Comparison of ENCODE assay signal across 8 cellular contexts in genomic region chr19:54462072-54462712, GRCh38. TPM values are rescaled to one million over a fixed set of nuclear protein-coding genes. Genes with fewer than 3 reads are reported as not detected.
DNase-seq lines count a peak whose midpoint lies in the region; ATAC-seq and TF ChIP-seq lines count a peak whose summit lies in the region.

No MANE protein-coding gene starts in this region.

- POLR2A ChIA-PET in naive thymus-derived CD8-positive, alpha-beta T cell (lab: Charles Lee) = interaction anchor here (1.0 to 3.8 kb wide), 3 partner anchors 8 to 13 kb away, joined by 3 to 72 read pairs (median 5); partner anchors contain the start of gene LENG8

- no peaks in the 10 kb centered on the region for H3K9me3 Mint-ChIP-seq in chondrocyte (ENCODE audit: low read depth)
- H3K9me3 Mint-ChIP-seq in naive thymus-derived CD8-positive, alpha-beta T cell = peaks cover 0 to 6% (median 0%) of the 10 kb centered on the region in 9 donors

- peaks cover 42% of the 10 kb centered on the region; the same call in 1 of the 2 replicates for H3K79me2 ChIP-seq in KMS-11 (ENCODE audit: insufficient read depth, low read depth)

- H3K27me3 ChIP-seq in BLaER1 = no peaks in the 10 kb centered on the region
- peaks cover 4% of the 10 kb centered on the region; the same call in 1 of the 2 replicates for H3K27me3 ChIP-seq in KMS-11 (ENCODE audit: insufficient read depth, low read depth)

- H3K27ac ChIP-seq in BLaER1 (peak overlapping the region; percentile 99), KMS-11 (peak overlapping the region; percentile 95)

- H3K27me3 Mint-ChIP-seq in chondrocyte (ENCODE audit: low read depth) = no peaks in the 10 kb centered on the region
- no peaks in the 10 kb centered on the region for H3K27me3 Mint-ChIP-seq in naive thymus-derived CD8-positive, alpha-beta T cell

- H3K9ac ChIP-seq in BLaER1 = peak overlapping the region; percentile 97
- peak overlapping the region; percentile 94 for H3K9ac ChIP-seq in KMS-11

- H3K36me3 Mint-ChIP-seq in chondrocyte (ENCODE audit: low read depth) = peaks cover 29% of the 10 kb centered on the region
- H3K36me3 Mint-ChIP-seq in naive thymus-derived CD8-positive, alpha-beta T cell = peaks cover 0 to 45% (median 8%) of the 10 kb centered on the region in 3 donors

- peaks cover 63% of the 10 kb centered on the region for H3K4me1 ChIP-seq in BLaER1
- peaks cover 7% of the 10 kb centered on the region for H3K4me1 ChIP-seq in KMS-11 (ENCODE audit: low read depth, poor library complexity, severe bottlenecking)

- DNase-seq in chondrocyte (ENCODE audit: low spot score) = peak; percentile 93
- no peak for DNase-seq in naive thymus-derived CD8-positive, alpha-beta T cell
- DNase-seq in NCI-H82 (lab: John Stamatoyannopoulos, UW) = no peak
- DNase-seq in NCI-H187 (lab: John Stamatoyannopoulos, UW) = no peak

- ATAC-seq in naive thymus-derived CD8-positive, alpha-beta T cell = no peak
- ATAC-seq in GM19395 (IDR thresholded peaks at IDR 0.05; ENCODE audit: unreplicated experiment) (no peak), HG02759 (IDR thresholded peaks at IDR 0.05; ENCODE audit: unreplicated experiment) (no peak)

- no peak overlapping the region for H2AFZ ChIP-seq in KMS-11 (ENCODE audit: low read depth)

- peak overlapping the region; percentile 97 for H3K4me2 ChIP-seq in BLaER1
- H3K4me2 ChIP-seq in KMS-11 = peak overlapping the region; percentile 97

- H3K4me1 Mint-ChIP-seq in chondrocyte (ENCODE audit: low read depth) = peaks cover 46% of the 10 kb centered on the region
- H3K4me1 Mint-ChIP-seq in naive thymus-derived CD8-positive, alpha-beta T cell = peaks cover 25 to 42% (median 35%) of the 10 kb centered on the region in 4 donors

- H4K20me1 ChIP-seq in BLaER1 (peaks cover 55% of the 10 kb centered on the region), KMS-11 (ENCODE audit: insufficient read depth) (no peaks in the 10 kb centered on the region)

- peak overlapping the region; percentile 72 for H3K4me3 Mint-ChIP-seq in chondrocyte (ENCODE audit: unreplicated experiment)
- H3K4me3 Mint-ChIP-seq in naive thymus-derived CD8-positive, alpha-beta T cell = peak overlapping the region; percentile 4 to 87 (median 37)

- peak overlapping the region; percentile 83 for H3K27ac Mint-ChIP-seq in chondrocyte (ENCODE audit: unreplicated experiment)
- peak overlapping the region in 9 of 10 donors; percentile 32 to 88 (median 72) for H3K27ac Mint-ChIP-seq in naive thymus-derived CD8-positive, alpha-beta T cell

- H3K36me3 ChIP-seq in BLaER1 (peaks cover 49% of the 10 kb centered on the region), KMS-11 (ENCODE audit: insufficient read depth) (peaks cover 9% of the 10 kb centered on the region; the same call in 1 of the 2 replicates)

- no peak for TF ChIP-seq CTCF in KMS-11 (conservative IDR thresholded peaks at IDR 0.05; ENCODE audit: low read depth, low read length)
- TF ChIP-seq CTCF in chondrocyte (IDR thresholded peaks at IDR 0.05) = no peak

- no peaks in the 10 kb centered on the region for H3K9me3 ChIP-seq in BLaER1

- peak overlapping the region; percentile 84 for H3K4me3 ChIP-seq in BLaER1
- H3K4me3 ChIP-seq in KMS-11 (IDR thresholded peaks at IDR 0.05; ENCODE audit: insufficient read depth, low read depth, low read length) = no peak overlapping the region

RNA-seq across cellular contexts. Expression of gene LENG9, which starts 1.4 kb away (rescaled TPM):
- 10.2 to 14.8 TPM (median 13.2 TPM) in 3 replicates for total RNA-seq in chondrocyte
- total RNA-seq in naive thymus-derived CD8-positive, alpha-beta T cell = 1 to 10 TPM; 5.2 to 5.8 TPM
- under 1 TPM in 2 of 3 donors, not detected in 1; 0.22 to 0.36 TPM for polyA plus RNA-seq in naive thymus-derived CD8-positive, alpha-beta T cell

RNA-seq across cellular contexts. Expression of gene CDC42EP5, which starts 10.9 kb away (rescaled TPM):
- 62.9 to 66.4 TPM (median 66.4 TPM) in 3 replicates for total RNA-seq in chondrocyte
- total RNA-seq in naive thymus-derived CD8-positive, alpha-beta T cell = not detected
- polyA plus RNA-seq in naive thymus-derived CD8-positive, alpha-beta T cell = not detected

RNA-seq across cellular contexts. Expression of gene LENG8, which starts 13.2 kb away (rescaled TPM):
- total RNA-seq in chondrocyte = 110 to 166 TPM (median 116 TPM) in 3 replicates
- total RNA-seq in naive thymus-derived CD8-positive, alpha-beta T cell = 100 to 1,000 TPM; 610 to 639 TPM
- polyA plus RNA-seq in naive thymus-derived CD8-positive, alpha-beta T cell = 1 to 10 TPM; 4.5 to 8.6 (median 6.5) TPM

RNA-seq across cellular contexts. Expression of gene LAIR2, which starts 40.4 kb away (rescaled TPM):
- not detected in 3 replicates for total RNA-seq in chondrocyte
- total RNA-seq in naive thymus-derived CD8-positive, alpha-beta T cell = not detected
- 10 to 100 TPM in 1 of 3 donors, 1 to 10 TPM in 1, not detected in 1; 1.8 to 17.2 TPM for polyA plus RNA-seq in naive thymus-derived CD8-positive, alpha-beta T cell

RNA-seq across cellular contexts. Expression of gene TTYH1, which starts 46.9 kb away (rescaled TPM):
- 0.49 TPM in 1 of 3 replicates, not detected in the others for total RNA-seq in chondrocyte
- not detected for total RNA-seq in naive thymus-derived CD8-positive, alpha-beta T cell
- polyA plus RNA-seq in naive thymus-derived CD8-positive, alpha-beta T cell = under 1 TPM in 2 of 3 donors, not detected in 1; 0.04 to 0.65 TPM

Comparison
In these comparisons a context has a peak if more than half of its experiments do, and no peak if none do; other contexts are left out.
1. RNA of gene CDC42EP5, which starts 10.9 kb away (total RNA-seq): 62.9 to 66.4 TPM in chondrocyte; not detected in naive thymus-derived CD8-positive, alpha-beta T cell; every median in the first group is over 10 times any median in the second.